23 cellular contexts compared by ENCODE assay signal in genomic region chr10:51204691-51205090, GRCh38.
"Had no signal": no experiment of that assay in that cellular context is flagged by ENCODE, and none has a peak within 500 bp of the region (broad histone marks: within the 10 kb centered on the region; RNA-seq: fewer than 3 reads in every experiment).

No MANE protein-coding gene starts in this region.

- H3K4me1 Mint-ChIP-seq: activated naive CD8-positive, alpha-beta T cell treated with anti-CD3 and anti-CD28 coated beads for 36 hours; memory B cell; naive B cell; neural crest cell had no signal

- H3K27me3 Mint-ChIP-seq: activated naive CD8-positive, alpha-beta T cell treated with anti-CD3 and anti-CD28 coated beads for 36 hours; progenitor cell of endocrine pancreas had no signal

- H3K4me3 Mint-ChIP-seq: activated naive CD8-positive, alpha-beta T cell treated with anti-CD3 and anti-CD28 coated beads for 36 hours; memory B cell; naive B cell; neural crest cell; T-helper 1 cell treated with Interleukin-12 subunit alpha and Interleukin-12 subunit beta and Interleukin-4 antibody, amounts not matched to agents 30 μg/mL and 1 μg/mL, for 36 hours had no signal

- H3K9me3 ChIP-seq: colonic mucosa, mucosa of descending colon, thoracic aorta, upper lobe of left lung had no signal

- ATAC-seq: mucosa of descending colon had no signal

- H3K36me3 ChIP-seq: colonic mucosa, thoracic aorta, upper lobe of left lung had no signal

- H3K27me3 ChIP-seq: colonic mucosa, upper lobe of left lung had no signal

- H3K4me3 ChIP-seq: colonic mucosa, dorsolateral prefrontal cortex, mucosa of descending colon, thoracic aorta, upper lobe of left lung had no signal

- H3K4me1 ChIP-seq: colonic mucosa had no signal

- H3K36me3 Mint-ChIP-seq: activated naive CD8-positive, alpha-beta T cell treated with anti-CD3 and anti-CD28 coated beads for 36 hours; memory B cell; naive B cell had no signal

- DNase-seq: activated CD4-positive, alpha-beta T cell treated with anti-CD3 and anti-CD28 coated beads for 4 hours; activated CD4-positive, alpha-beta T cell treated with anti-CD3 and anti-CD28 coated beads, Interleukin-2, amount 50 U/mL, for 48 hours; activated CD4-positive, CD25-positive, alpha-beta regulatory T cell; activated CD8-positive, alpha-beta memory T cell treated with anti-CD3 and anti-CD28 coated beads, Interleukin-2, amount 50 U/mL, for 48 hours; activated naive CD4-positive, alpha-beta T cell treated with Interleukin-2 at 50 U/mL for 16 hours; activated naive CD8-positive, alpha-beta T cell treated with anti-CD3 and anti-CD28 coated beads for 36 hours; activated T-cell treated with anti-CD3 and anti-CD28 coated beads, Interleukin-2, amount 50 U/mL, for 48 hours; colonic mucosa; dorsolateral prefrontal cortex; foreskin melanocyte; mucosa of descending colon; naive B cell; retina; stimulated activated CD4-positive, alpha-beta T cell treated with anti-CD3 and anti-CD28 coated beads, Interleukin-4, amount 100 ng/mL, for 24 hours; stimulated activated naive CD4-positive, alpha-beta T cell treated with Interleukin-2 at 50 U/mL for 16 hours; T1000; upper lobe of left lung had no signal

- H3K9me3 Mint-ChIP-seq: activated naive CD8-positive, alpha-beta T cell treated with anti-CD3 and anti-CD28 coated beads for 36 hours; memory B cell; naive B cell; neural crest cell; T-helper 1 cell treated with Interleukin-12 subunit alpha and Interleukin-12 subunit beta and Interleukin-4 antibody, amounts not matched to agents 30 μg/mL and 1 μg/mL, for 36 hours had no signal

- H3K27ac Mint-ChIP-seq: activated naive CD8-positive, alpha-beta T cell treated with anti-CD3 and anti-CD28 coated beads for 36 hours; memory B cell; naive B cell; progenitor cell of endocrine pancreas; T-helper 1 cell treated with Interleukin-12 subunit alpha and Interleukin-12 subunit beta and Interleukin-4 antibody, amounts not matched to agents 30 μg/mL and 1 μg/mL, for 36 hours had no signal

- H3K27ac ChIP-seq: colonic mucosa, dorsolateral prefrontal cortex, epithelial cell of prostate, upper lobe of left lung had no signal
